In the genomic region with DNA sequence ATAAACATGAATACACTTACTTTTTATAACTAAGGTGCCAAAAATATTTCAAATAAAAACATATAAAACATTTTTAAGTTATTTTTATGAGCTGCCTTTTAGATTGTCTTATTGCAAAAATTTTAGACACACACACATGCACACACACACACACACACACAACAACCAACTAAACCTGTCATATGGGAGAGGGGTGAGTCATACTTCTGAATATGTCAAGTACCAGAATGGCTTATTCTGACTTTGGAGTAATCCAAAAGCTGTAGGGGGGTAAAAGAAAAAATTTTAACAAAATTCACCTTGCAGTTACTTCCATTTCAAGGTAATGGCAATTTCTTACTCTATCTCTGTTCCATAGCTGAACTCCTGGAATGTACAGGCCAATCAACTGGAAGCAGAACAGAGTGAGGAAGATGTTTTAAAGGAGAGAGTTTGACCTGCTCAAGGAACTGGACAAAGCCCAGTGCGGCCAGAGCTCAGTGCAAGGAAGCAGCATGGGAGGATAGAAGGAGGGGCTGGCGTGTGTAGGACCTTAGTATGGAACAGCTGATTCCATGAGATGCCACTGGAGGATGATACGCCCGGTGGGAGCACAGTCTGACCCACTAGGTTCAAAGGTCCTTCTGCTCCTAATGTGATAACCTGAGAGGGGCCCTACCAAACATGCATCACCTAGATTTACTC, we compare ENCODE assay signal across 16 cellular contexts.
A peak's percentile ranks its signal among the peaks of the same experiment; 100 is the strongest.
DNase-seq lines count a peak whose midpoint lies in the region; ATAC-seq, FAIRE-seq and TF ChIP-seq lines count a peak whose summit lies in the region.
"Had no signal": no experiment of that assay in that cellular context is flagged by ENCODE, and none has a peak within 500 bp of the region (broad histone marks: within the 10 kb centered on the region; RNA-seq: fewer than 3 reads in every experiment).

No MANE protein-coding gene starts in this region.

- TF ChIP-seq EP300 in K562 (IDR thresholded peaks at IDR 0.05; ENCODE audit: low read length): no peak

- FAIRE-seq in K562 (lab: Jason Lieb, UNC): no peak
- FAIRE-seq: endometrium had no signal

- H4K20me1 ChIP-seq in K562 (replicated peaks; ENCODE audit: control insufficient read depth, insufficient read depth, low read length): no peaks in the 10 kb centered on the region

- WGBS in K562 (ENCODE audit: insufficient coverage, low coverage, missing lambda C conversion rate): 2% methylated on average over 4 of the region's 4 CpGs

- H3K4me2 ChIP-seq in K562 (ENCODE audit: insufficient read depth, low read length): no peak overlapping the region

- no peak for TF ChIP-seq CTCF in A673 (conservative IDR thresholded peaks at IDR 0.05; ENCODE audit: low read depth, low read length)
- TF ChIP-seq CTCF in HEK293 (tag by site-specific recombination; IDR thresholded peaks at IDR 0.05): no peak
- TF ChIP-seq CTCF in K562 (IDR thresholded peaks at IDR 0.05 in 2 of 3, conservative IDR thresholded peaks at IDR 0.05 in 1 of 3; ENCODE audit: insufficient read depth in 2 of 3, low read depth in 1 of 3, low read length in 3 of 3): no peak
- TF ChIP-seq CTCF in foreskin keratinocyte (conservative IDR thresholded peaks at IDR 0.05): no peak

- intact Hi-C loops in A673 (cut with micrococcal nuclease; ENCODE audit: unreplicated experiment): no loop called here
- intact Hi-C loops in K562 (cut with micrococcal nuclease): no loop called here

- H3K36me3 ChIP-seq in A673 (ENCODE audit: insufficient read depth, low read length, poor library complexity, severe bottlenecking) (no peaks in the 10 kb centered on the region), HEK293 (ENCODE audit: control insufficient read depth in 2 of 2, insufficient read depth in 1 of 2, low read length in 2 of 2) (no peaks in the 10 kb centered on the region), K562 (ENCODE audit: control insufficient read depth, insufficient read depth, low read length) (no peaks in the 10 kb centered on the region)
- H3K36me3 ChIP-seq: HAP-1, heart left ventricle had no signal

- H3K27me3 ChIP-seq in A673 (replicated peaks; ENCODE audit: insufficient read depth, low read depth, low read length, poor library complexity) (no peaks in the 10 kb centered on the region), K562 (ENCODE audit: control insufficient read depth in 2 of 2, insufficient read depth in 2 of 2, low read length in 2 of 2) (peaks cover 2 to 5% of the 10 kb centered on the region in 2 experiments; a peak in 3 of 5 replicates), foreskin keratinocyte (no peaks in the 10 kb centered on the region)
- H3K27me3 ChIP-seq: heart left ventricle had no signal

- POLR2A ChIA-PET in A673 (lab: Charles Lee; ENCODE audit: low non-redundant PET) (no interaction called here), HEK293 (lab: Yijun Ruan, JAX) (interaction anchor here (0.6 kb wide), 1 partner anchor 362 kb away, joined by 3 read pairs; no protein-coding TSS in a partner anchor), K562 (lab: Yijun Ruan, JAX) (no interaction called here)

- no peaks in the 10 kb centered on the region for H3K4me1 ChIP-seq in A673 (ENCODE audit: insufficient read depth, low read length, poor library complexity, severe bottlenecking)
- no peaks in the 10 kb centered on the region for H3K4me1 ChIP-seq in HEK293 (ENCODE audit: control insufficient read depth, insufficient read depth, low read length)
- no peaks in the 10 kb centered on the region for H3K4me1 ChIP-seq in K562 (replicated peaks in 1 of 2; ENCODE audit: control insufficient read depth in 2 of 2, insufficient read depth in 2 of 2, low read length in 2 of 2)
- H3K4me1 ChIP-seq in foreskin keratinocyte: peaks cover 18% of the 10 kb centered on the region

- no peaks in the 10 kb centered on the region for H3K79me2 ChIP-seq in K562 (ENCODE audit: control insufficient read depth, insufficient read depth, low read length)

- H3K4me3 ChIP-seq in A673 (ENCODE audit: low read depth, low read length, poor library complexity, severe bottlenecking) (no peak overlapping the region), HEK293 (ENCODE audit: low read depth, low read length) (no peak overlapping the region), K562 (no peak overlapping the region)
- H3K4me3 ChIP-seq: HAP-1, heart left ventricle had no signal

- in situ Hi-C loops in K562 (cut with MboI): no loop called here

- no peak for TF ChIP-seq RAD21 in K562 (CRISPR knock-in tag; conservative IDR thresholded peaks at IDR 0.05 in 1 of 2, IDR thresholded peaks at IDR 0.05 in 1 of 2)

- BruUV-seq in A673 (replicated peaks; lab: Mats Ljungman, UMichigan) (no TSS peak), K562 (replicated peaks; lab: Mats Ljungman, UMichigan) (no TSS peak)

- ATAC-seq in K562 (no peak), foreskin keratinocyte (peak; percentile 68), GM18511 (IDR thresholded peaks at IDR 0.05; ENCODE audit: unreplicated experiment) (no peak)

- CTCF ChIA-PET in A673 (lab: Charles Lee): no interaction called here
- CTCF ChIA-PET in HEK293 (lab: Yijun Ruan, JAX): interaction anchor here (1.2 kb wide), 1 partner anchor 10 kb away, joined by 5 read pairs; no protein-coding TSS in a partner anchor
- CTCF ChIA-PET in K562 (lab: Yijun Ruan, JAX; ENCODE audit: low intra/inter-chr PET ratio): no interaction called here

- H2AFZ ChIP-seq in K562 (ENCODE audit: low read depth, low read length): no peak overlapping the region

- TF ChIP-seq POLR2A in K562 (conservative IDR thresholded peaks at IDR 0.05): no peak

- H3K9me1 ChIP-seq in K562 (ENCODE audit: control insufficient read depth, insufficient read depth, low read length): no peaks in the 10 kb centered on the region

- H3K9ac ChIP-seq in K562 (ENCODE audit: insufficient read depth in 1 of 2, low read depth in 2 of 2, low read length in 2 of 2): no peak overlapping the region

- H3K9me3 ChIP-seq in A673 (ENCODE audit: low read depth, low read length, poor library complexity, severe bottlenecking) (no peaks in the 10 kb centered on the region), HEK293 (ENCODE audit: control insufficient read depth, insufficient read depth, low read depth, low read length) (no peaks in the 10 kb centered on the region), K562 (replicated peaks; ENCODE audit: control insufficient read depth, insufficient read depth, low read depth, low read length) (no peaks in the 10 kb centered on the region)
- H3K9me3 ChIP-seq: HAP-1, heart left ventricle had no signal

- DNase-seq in A673 (ENCODE audit: low spot score): peak; percentile 11
- DNase-seq in K562 (ENCODE audit: extremely low read depth in 1 of 4, low spot score in 3 of 4): no peak
- DNase-seq in foreskin keratinocyte: peak; percentile 53 to 77
- no peak for DNase-seq in cerebellum (ENCODE audit: low spot score)
- DNase-seq in cerebellar nuclear complex (lab: John Stamatoyannopoulos, UW): no peak
- no peak for DNase-seq in NCI-H526 (lab: John Stamatoyannopoulos, UW)
- DNase-seq: activated CD4-positive, alpha-beta T cell treated with anti-CD3 and anti-CD28 coated beads, Interleukin-2, amount 50 U/mL, for 48 hours; activated naive CD8-positive, alpha-beta T cell treated with anti-CD3 and anti-CD28 coated beads, Interleukin-2, amount 10 ng/mL, durations not matched to agents 7 days and 5 days; heart left ventricle; islet precursor cell; retina; RPMI8226 had no signal

- H3K27ac ChIP-seq in A673 (ENCODE audit: low read depth, low read length, poor library complexity, severe bottlenecking) (no peak overlapping the region), HEK293 (ENCODE audit: extremely low read depth, low read depth, low read length) (no peak overlapping the region), K562 (ENCODE audit: extremely low read depth, low read depth, low read length) (no peak overlapping the region), foreskin keratinocyte (no peak overlapping the region)

TF ChIP-seq in K562, 482 proteins besides CTCF, POLR2A, EP300 and RAD21 (continues in another document):
- TF ChIP-seq ZNF75A (CRISPR knock-in tag; IDR thresholded peaks at IDR 0.05): no peak
- TF ChIP-seq XRCC4 (IDR thresholded peaks at IDR 0.05; ENCODE audit: extremely low read depth, insufficient read depth, insufficient read length): no peak
- TF ChIP-seq, protein P1, sequence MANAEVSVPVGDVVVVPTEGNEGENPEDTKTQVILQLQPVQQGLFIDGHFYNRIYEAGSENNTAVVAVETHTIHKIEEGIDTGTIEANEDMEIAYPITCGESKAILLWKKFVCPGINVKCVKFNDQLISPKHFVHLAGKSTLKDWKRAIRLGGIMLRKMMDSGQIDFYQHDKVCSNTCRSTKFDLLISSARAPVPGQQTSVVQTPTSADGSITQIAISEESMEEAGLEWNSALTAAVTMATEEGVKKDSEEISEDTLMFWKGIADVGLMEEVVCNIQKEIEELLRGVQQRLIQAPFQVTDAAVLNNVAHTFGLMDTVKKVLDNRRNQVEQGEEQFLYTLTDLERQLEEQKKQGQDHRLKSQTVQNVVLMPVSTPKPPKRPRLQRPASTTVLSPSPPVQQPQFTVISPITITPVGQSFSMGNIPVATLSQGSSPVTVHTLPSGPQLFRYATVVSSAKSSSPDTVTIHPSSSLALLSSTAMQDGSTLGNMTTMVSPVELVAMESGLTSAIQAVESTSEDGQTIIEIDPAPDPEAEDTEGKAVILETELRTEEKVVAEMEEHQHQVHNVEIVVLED (CRISPR knock-in tag; IDR thresholded peaks at IDR 0.05): no peak
- TF ChIP-seq EP400 (IDR thresholded peaks at IDR 0.05): no peak
- TF ChIP-seq, protein P2, sequence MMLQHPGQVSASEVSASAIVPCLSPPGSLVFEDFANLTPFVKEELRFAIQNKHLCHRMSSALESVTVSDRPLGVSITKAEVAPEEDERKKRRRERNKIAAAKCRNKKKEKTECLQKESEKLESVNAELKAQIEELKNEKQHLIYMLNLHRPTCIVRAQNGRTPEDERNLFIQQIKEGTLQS (IDR thresholded peaks at IDR 0.05): peak; percentile 51
- TF ChIP-seq, protein P2 (CRISPR knock-in tag; conservative IDR thresholded peaks at IDR 0.05): no peak

Comparison
In these comparisons a context has a peak if more than half of its experiments do, and no peak if none do; other contexts are left out.
1. DNase-seq: peak in A673 (single experiment) and foreskin keratinocyte (2 of 2); none in K562 (0 of 4), cerebellum (single experiment), cerebellar nuclear complex (0 of 2) and NCI-H526 (0 of 2).